ENCODE assay signal across 9 cellular contexts in genomic region chr17:51154176-51154575, GRCh38. TPM values are rescaled to one million over a fixed set of nuclear protein-coding genes. Genes with fewer than 3 reads are reported as not detected.
DNase-seq lines count a peak whose midpoint lies in the region; ATAC-seq and TF ChIP-seq lines count a peak whose summit lies in the region.
"Had no signal": no experiment of that assay in that cellular context is flagged by ENCODE, and none has a peak within 500 bp of the region (broad histone marks: within the 10 kb centered on the region; RNA-seq: fewer than 3 reads in every experiment).

No MANE protein-coding gene starts in this region.

- H3K27me3 Mint-ChIP-seq in T-helper 17 cell (no peaks in the 10 kb centered on the region), osteocyte (ENCODE audit: unreplicated experiment) (no peaks in the 10 kb centered on the region)
- H3K27me3 Mint-ChIP-seq: brain had no signal

- no peaks in the 10 kb centered on the region for H4K20me1 ChIP-seq in smooth muscle cell (ENCODE audit: low read depth)

- DNase-seq in DMS53 (lab: John Stamatoyannopoulos, UW) (peak; percentile 49), DMS53 treated with DMSO at 0.1 percent for 48 hours (lab: John Stamatoyannopoulos, UW; ENCODE audit: unreplicated experiment) (no peak), Peyer's patch (no peak), foreskin keratinocyte (no peak), smooth muscle cell (lab: John Stamatoyannopoulos, UW; ENCODE audit: unreplicated experiment) (no peak), HuH-7.5 (ENCODE audit: low spot score) (no peak), T-helper 17 cell (no peak), osteocyte (ENCODE audit: extremely low spot score, unreplicated experiment) (no peak)

- H3K4me1 Mint-ChIP-seq in T-helper 17 cell (peaks cover 5% of the 10 kb centered on the region), osteocyte (ENCODE audit: unreplicated experiment) (no peaks in the 10 kb centered on the region)

- H3K27me3 ChIP-seq in Peyer's patch (no peaks in the 10 kb centered on the region), foreskin keratinocyte (no peaks in the 10 kb centered on the region), smooth muscle cell (ENCODE audit: low read depth) (no peaks in the 10 kb centered on the region)

- H3K4me3 Mint-ChIP-seq in T-helper 17 cell: no peak overlapping the region
- no peak overlapping the region for H3K4me3 Mint-ChIP-seq in osteocyte (ENCODE audit: unreplicated experiment)
- H3K4me3 Mint-ChIP-seq: brain had no signal

- peak overlapping the region in 1 of 4 donors; percentile 75 for H3K27ac ChIP-seq in Peyer's patch
- peak overlapping the region; percentile 82 for H3K27ac ChIP-seq in foreskin keratinocyte
- H3K27ac ChIP-seq in smooth muscle cell (ENCODE audit: low read depth): peak overlapping the region; percentile 72

- TF ChIP-seq POLR2A in Peyer's patch (IDR thresholded peaks at IDR 0.05): no peak

- no peaks in the 10 kb centered on the region for H3K36me3 Mint-ChIP-seq in T-helper 17 cell (ENCODE audit: low read depth)
- H3K36me3 Mint-ChIP-seq in osteocyte (ENCODE audit: unreplicated experiment): peaks cover 5% of the 10 kb centered on the region

- TF ChIP-seq CTCF in Peyer's patch (IDR thresholded peaks at IDR 0.05) (no peak), foreskin keratinocyte (conservative IDR thresholded peaks at IDR 0.05) (no peak), smooth muscle cell (IDR thresholded peaks at IDR 0.05; ENCODE audit: borderline replicate concordance, insufficient read depth, poor library complexity, severe bottlenecking) (no peak), osteocyte (IDR thresholded peaks at IDR 0.05) (no peak)

- peaks cover 8% of the 10 kb centered on the region for H3F3A ChIP-seq in smooth muscle cell (ENCODE audit: low read depth)

- no peaks in the 10 kb centered on the region for H3K9me3 ChIP-seq in Peyer's patch
- no peaks in the 10 kb centered on the region for H3K9me3 ChIP-seq in smooth muscle cell (replicated peaks; ENCODE audit: low read depth)
- H3K9me3 ChIP-seq in T-helper 17 cell (ENCODE audit: control insufficient read depth, low read length, poor library complexity, severe bottlenecking): no peaks in the 10 kb centered on the region

- peaks cover 0 to 4% (median 0%) of the 10 kb centered on the region in 3 donors for H3K36me3 ChIP-seq in Peyer's patch
- H3K36me3 ChIP-seq in smooth muscle cell (ENCODE audit: low read depth): no peaks in the 10 kb centered on the region

- H3K4me3 ChIP-seq in Peyer's patch (peak overlapping the region; percentile 46 to 75 (median 62)), smooth muscle cell (peak overlapping the region; percentile 66)

- H3K4me2 ChIP-seq in smooth muscle cell: peak overlapping the region; percentile 97

- H2AFZ ChIP-seq in smooth muscle cell (ENCODE audit: low read depth): peak overlapping the region; percentile 72

- H3K27ac Mint-ChIP-seq in T-helper 17 cell: no peak overlapping the region
- no peak overlapping the region for H3K27ac Mint-ChIP-seq in osteocyte (ENCODE audit: unreplicated experiment)
- H3K27ac Mint-ChIP-seq: brain had no signal

- H3K4me1 ChIP-seq in Peyer's patch: peaks cover 0 to 20% (median 0%) of the 10 kb centered on the region in 4 donors
- no peaks in the 10 kb centered on the region for H3K4me1 ChIP-seq in foreskin keratinocyte
- peaks cover 14% of the 10 kb centered on the region for H3K4me1 ChIP-seq in smooth muscle cell (ENCODE audit: low read depth)

- peaks cover 44% of the 10 kb centered on the region for H3K79me2 ChIP-seq in smooth muscle cell (ENCODE audit: low read depth)

- peak overlapping the region; percentile 65 for H3K9ac ChIP-seq in smooth muscle cell (ENCODE audit: low read depth)

- ATAC-seq in foreskin keratinocyte: no peak
- ATAC-seq in T-helper 17 cell: no peak

- WGBS in smooth muscle cell (ENCODE audit: low lambda C conversion rate): 13% methylated on average over 6 of the region's 6 CpGs

- H3K9me3 Mint-ChIP-seq in osteocyte (ENCODE audit: unreplicated experiment): no peaks in the 10 kb centered on the region
- H3K9me3 Mint-ChIP-seq: brain had no signal

RNA-seq across cellular contexts. Expression of gene NME1, which starts 0.8 kb away (rescaled TPM):
- total RNA-seq in Peyer's patch (10 to 100 TPM in 2 of 4 donors, 1 to 10 TPM in 2; 6.3 to 37.1 (median 12.0) TPM), foreskin keratinocyte (326 and 368 TPM in 2 replicates), smooth muscle cell (95.5 and 119 TPM in 2 replicates), T-helper 17 cell (10 to 100 TPM; 17.2 to 19.9 TPM), osteocyte (77.7 and 77.8 TPM in 2 replicates)
- polyA plus RNA-seq in foreskin keratinocyte (458 and 507 TPM in 2 replicates), smooth muscle cell (222 and 233 TPM in 2 replicates)

RNA-seq across cellular contexts. Expression of gene NME2, which starts 12.0 kb away (rescaled TPM):
- 100 to 1,000 TPM; 143 to 276 (median 160) TPM for total RNA-seq in Peyer's patch
- total RNA-seq in foreskin keratinocyte: 1,137 TPM in 2 replicates
- polyA plus RNA-seq in foreskin keratinocyte: 1,484 and 1,519 TPM in 2 replicates
- 376 and 496 TPM in 2 replicates for total RNA-seq in smooth muscle cell
- polyA plus RNA-seq in smooth muscle cell: 675 and 678 TPM in 2 replicates
- total RNA-seq in T-helper 17 cell: 100 to 1,000 TPM; 219 to 256 TPM
- 651 and 667 TPM in 2 replicates for total RNA-seq in osteocyte

RNA-seq across cellular contexts. Expression of gene SPAG9, which starts 33.5 kb away (rescaled TPM):
- total RNA-seq in Peyer's patch: 100 to 1,000 TPM; 104 to 149 (median 132) TPM
- 56.6 and 57.2 TPM in 2 replicates for total RNA-seq in foreskin keratinocyte
- polyA plus RNA-seq in foreskin keratinocyte: 10.5 and 12.6 TPM in 2 replicates
- 64.8 and 81.1 TPM in 2 replicates for total RNA-seq in smooth muscle cell
- 25.1 and 29.1 TPM in 2 replicates for polyA plus RNA-seq in smooth muscle cell
- total RNA-seq in T-helper 17 cell: 10 to 100 TPM; 77.0 to 85.8 TPM
- total RNA-seq in osteocyte: 100 and 108 TPM in 2 replicates
